In genomic region chr14:71483154-71483553, GRCh38 we compare ENCODE assay signal across 31 cellular contexts.
"Had no signal": no experiment of that assay in that cellular context is flagged by ENCODE, and none has a peak within 500 bp of the region (broad histone marks: within the 10 kb centered on the region; RNA-seq: fewer than 3 reads in every experiment).

No MANE protein-coding gene starts in this region.

- H3K27ac ChIP-seq: colonic mucosa, epithelial cell of prostate, foreskin keratinocyte, gastroesophageal sphincter, heart left ventricle, hepatocyte, pancreas, right lobe of liver, tibial artery had no signal

- H3K4me1 ChIP-seq: colonic mucosa, foreskin keratinocyte, pancreas, right lobe of liver had no signal

- H3K36me3 ChIP-seq: colonic mucosa, gastroesophageal sphincter, heart left ventricle, pancreas, right lobe of liver, tibial artery had no signal

- H3K4me3 ChIP-seq: colonic mucosa, gastroesophageal sphincter, heart left ventricle, hepatocyte, lung, mucosa of descending colon, pancreas, right lobe of liver, tibial artery had no signal

- H3K27me3 ChIP-seq: colonic mucosa, foreskin keratinocyte, gastroesophageal sphincter, heart left ventricle, hepatocyte, pancreas, right lobe of liver, tibial artery had no signal

- H3K36me3 Mint-ChIP-seq: mesothelial cell of epicardium; natural killer cell treated with Interleukin-12 subunit alpha and Interleukin-12 subunit beta and Interleukin-15 and Interleukin-18, amount 100 ng/mL, for 72 hours had no signal

- ATAC-seq: esophagus mucosa; foreskin keratinocyte; gastroesophageal sphincter; heart left ventricle; left lobe of liver; mucosa of descending colon; natural killer cell treated with Interleukin-12 subunit alpha and Interleukin-12 subunit beta and Interleukin-15 and Interleukin-18, amount 100 ng/mL, for 72 hours; pancreas; right lobe of liver; stimulated activated naive CD8-positive, alpha-beta T cell treated with anti-CD3 and anti-CD28 coated beads, Interleukin-15, amount 100 ng/mL, for 72 hours had no signal

- DNase-seq: colonic mucosa; effector CD8-positive, alpha-beta T cell; endodermal cell; foreskin keratinocyte; heart left ventricle; kidney; mesenchymal stem cell; mucosa of descending colon; naive B cell; occipital lobe; pancreas; right lobe of liver; small intestine; stimulated activated CD4-positive, alpha-beta T cell treated with anti-CD3 and anti-CD28 coated beads, Interleukin-12 subunit alpha, Interleukin-12 subunit beta, amount 100 ng/mL, for 4 hours; stimulated activated CD4-positive, alpha-beta T cell treated with anti-CD3 and anti-CD28 coated beads, Interleukin-1b, Interleukin-23, amount 100 ng/mL, for 48 hours; stimulated activated CD4-positive, alpha-beta T cell treated with anti-CD3 and anti-CD28 coated beads, Interleukin-4, amount 100 ng/mL, for 1 hour; stimulated activated CD8-positive, alpha-beta memory T cell treated with anti-CD3 and anti-CD28 coated beads, Interleukin-4, amount 100 ng/mL, for 48 hours; stimulated activated naive CD4-positive, alpha-beta T cell; stimulated activated naive CD8-positive, alpha-beta T cell treated with anti-CD3 and anti-CD28 coated beads, Interleukin-15, amount 100 ng/mL, for 72 hours; tibial artery had no signal

- H3K27ac Mint-ChIP-seq: dendritic cell treated with granulocyte-macrophage colony-stimulating factor and Interleukin-4, amounts not matched to agents 40 ng/mL and 50 ng/mL, for 4 days; endodermal cell; mesothelial cell of epicardium; natural killer cell treated with Interleukin-12 subunit alpha and Interleukin-12 subunit beta and Interleukin-15 and Interleukin-18, amount 100 ng/mL, for 72 hours; progenitor cell of endocrine pancreas; stimulated activated naive CD8-positive, alpha-beta T cell treated with anti-CD3 and anti-CD28 coated beads, Interleukin-15, amount 100 ng/mL, for 72 hours; type B pancreatic cell had no signal

- H3K4me1 Mint-ChIP-seq: mesothelial cell of epicardium had no signal

- H3K27me3 Mint-ChIP-seq: dendritic cell treated with granulocyte-macrophage colony-stimulating factor and Interleukin-4, amounts not matched to agents 40 ng/mL and 50 ng/mL, for 4 days; naive B cell; natural killer cell treated with Interleukin-12 subunit alpha and Interleukin-12 subunit beta and Interleukin-15 and Interleukin-18, amount 100 ng/mL, for 72 hours; progenitor cell of endocrine pancreas; stimulated activated naive CD8-positive, alpha-beta T cell treated with anti-CD3 and anti-CD28 coated beads, Interleukin-15, amount 100 ng/mL, for 72 hours; type B pancreatic cell had no signal

- H3K4me3 Mint-ChIP-seq: dendritic cell treated with granulocyte-macrophage colony-stimulating factor and Interleukin-4, amounts not matched to agents 40 ng/mL and 50 ng/mL, for 4 days; endodermal cell; mesothelial cell of epicardium; naive B cell; natural killer cell treated with Interleukin-12 subunit alpha and Interleukin-12 subunit beta and Interleukin-15 and Interleukin-18, amount 100 ng/mL, for 72 hours; stimulated activated naive CD8-positive, alpha-beta T cell treated with anti-CD3 and anti-CD28 coated beads, Interleukin-15, amount 100 ng/mL, for 72 hours; type B pancreatic cell had no signal

- H3K9me3 ChIP-seq: colonic mucosa, gastroesophageal sphincter, heart left ventricle, mucosa of descending colon, pancreas, right lobe of liver, tibial artery had no signal

- H3K9me3 Mint-ChIP-seq: dendritic cell treated with granulocyte-macrophage colony-stimulating factor and Interleukin-4, amounts not matched to agents 40 ng/mL and 50 ng/mL, for 4 days; endodermal cell; mesothelial cell of epicardium; naive B cell; natural killer cell treated with Interleukin-12 subunit alpha and Interleukin-12 subunit beta and Interleukin-15 and Interleukin-18, amount 100 ng/mL, for 72 hours; stimulated activated naive CD8-positive, alpha-beta T cell treated with anti-CD3 and anti-CD28 coated beads, Interleukin-15, amount 100 ng/mL, for 72 hours; type B pancreatic cell had no signal
